9 cellular contexts compared by ENCODE assay signal in genomic region chr15:67110400-67110799, GRCh38. TPM values are rescaled to one million over a fixed set of nuclear protein-coding genes. Genes with fewer than 3 reads are reported as not detected.
A peak's percentile ranks its signal among the peaks of the same experiment; 100 is the strongest.
DNase-seq lines count a peak whose midpoint lies in the region; ATAC-seq and FAIRE-seq lines count a peak whose summit lies in the region.
"Had no signal": no experiment of that assay in that cellular context is flagged by ENCODE, and none has a peak within 500 bp of the region (broad histone marks: within the 10 kb centered on the region; RNA-seq: fewer than 3 reads in every experiment).

No MANE protein-coding gene starts in this region.

- peak overlapping the region; percentile 49 for H3K4me3 ChIP-seq in CD4-positive, CD25-positive, alpha-beta regulatory T cell (ENCODE audit: low read depth, low read length)
- H3K4me3 ChIP-seq in mucosa of rectum (ENCODE audit: low read length in 2 of 2), result no peak overlapping the region

- FAIRE-seq in GM19239 (lab: Jason Lieb, UNC) (peak; percentile 49), RCC 7860 (lab: Jason Lieb, UNC) (peak; percentile 88), urothelium cell line (lab: Jason Lieb, UNC) (no peak)

- no peaks in the 10 kb centered on the region for H3K27me3 ChIP-seq in CD4-positive, CD25-positive, alpha-beta regulatory T cell (ENCODE audit: control insufficient read depth, insufficient read depth, low read length)
- H3K27me3 ChIP-seq in mucosa of rectum (ENCODE audit: control insufficient read depth in 2 of 2, insufficient read depth in 2 of 2, low read length in 2 of 2), result no peaks in the 10 kb centered on the region

- H3K9me3 ChIP-seq in CD4-positive, CD25-positive, alpha-beta regulatory T cell (ENCODE audit: control insufficient read depth in 2 of 2, low read length in 2 of 2), result peaks cover 0 to 4% of the 10 kb centered on the region in 2 experiments
- no peaks in the 10 kb centered on the region for H3K9me3 ChIP-seq in mucosa of rectum (ENCODE audit: control insufficient read depth in 2 of 2, low read length in 2 of 2)

- H3K9ac ChIP-seq in mucosa of rectum (ENCODE audit: low read depth in 1 of 2, low read length in 2 of 2), result no peak overlapping the region

- peak overlapping the region in 3 of 4 donors; percentile 36 to 64 (median 39) for H3K4me3 Mint-ChIP-seq in CD4-positive, CD25-positive, alpha-beta regulatory T cell

- H3K27ac Mint-ChIP-seq in CD4-positive, CD25-positive, alpha-beta regulatory T cell, result peak overlapping the region; percentile 50 to 87 (median 72)

- H3K4me1 Mint-ChIP-seq in CD4-positive, CD25-positive, alpha-beta regulatory T cell, result peaks cover 35 to 84% (median 68%) of the 10 kb centered on the region in 4 donors

- no peak for ATAC-seq in CD4-positive, CD25-positive, alpha-beta regulatory T cell (ENCODE audit: low read depth in 2 of 2)

- H3K36me3 Mint-ChIP-seq in CD4-positive, CD25-positive, alpha-beta regulatory T cell, result peaks cover 27% of the 10 kb centered on the region

- peaks cover 0 to 8% (median 1%) of the 10 kb centered on the region in 7 donors for H3K9me3 Mint-ChIP-seq in CD4-positive, CD25-positive, alpha-beta regulatory T cell

- H3K36me3 ChIP-seq in CD4-positive, CD25-positive, alpha-beta regulatory T cell (ENCODE audit: control insufficient read depth, insufficient read depth, low read length), result peaks cover 2% of the 10 kb centered on the region
- no peaks in the 10 kb centered on the region for H3K36me3 ChIP-seq in mucosa of rectum (ENCODE audit: control insufficient read depth in 2 of 2, insufficient read depth in 2 of 2, low read length in 2 of 2)

- DNase-seq in CD4-positive, CD25-positive, alpha-beta regulatory T cell, result no peak
- no peak for DNase-seq in GM19239 (ENCODE audit: insufficient read length, low spot score)
- peak; percentile 93 for DNase-seq in RCC 7860 (ENCODE audit: low spot score)
- no peak for DNase-seq in urothelium cell line (ENCODE audit: low spot score)
- DNase-seq in putamen (ENCODE audit: low spot score), result no peak
- DNase-seq in NCI-H526 treated with DMSO at 0.1 percent for 48 hours (lab: John Stamatoyannopoulos, UW), result no peak
- DNase-seq in NCI-H524 (lab: John Stamatoyannopoulos, UW), result no peak
- DNase-seq: islet precursor cell had no signal

- peaks cover 73% of the 10 kb centered on the region for H3K4me1 ChIP-seq in CD4-positive, CD25-positive, alpha-beta regulatory T cell (ENCODE audit: control insufficient read depth, insufficient read depth, low read length, poor library complexity, severe bottlenecking)
- peaks cover 30 to 46% of the 10 kb centered on the region in 2 donors for H3K4me1 ChIP-seq in mucosa of rectum (ENCODE audit: control insufficient read depth in 2 of 2, insufficient read depth in 2 of 2, low read length in 2 of 2)

- peak overlapping the region; percentile 7 for H3K27ac ChIP-seq in CD4-positive, CD25-positive, alpha-beta regulatory T cell (ENCODE audit: insufficient read depth, low read length, poor library complexity, severe bottlenecking)
- peak overlapping the region; percentile 37 to 45 for H3K27ac ChIP-seq in mucosa of rectum (ENCODE audit: low read depth in 2 of 2, low read length in 2 of 2)

- H3K27me3 Mint-ChIP-seq in CD4-positive, CD25-positive, alpha-beta regulatory T cell, result no peaks in the 10 kb centered on the region

RNA-seq across cellular contexts. Expression of gene SMAD3, which starts 45.0 kb away (rescaled TPM):
- total RNA-seq in CD4-positive, CD25-positive, alpha-beta regulatory T cell, result 76.6 TPM
- 10 to 100 TPM; 12.0 to 17.0 (median 14.5) TPM for polyA plus RNA-seq in CD4-positive, CD25-positive, alpha-beta regulatory T cell
